In the genomic region with DNA sequence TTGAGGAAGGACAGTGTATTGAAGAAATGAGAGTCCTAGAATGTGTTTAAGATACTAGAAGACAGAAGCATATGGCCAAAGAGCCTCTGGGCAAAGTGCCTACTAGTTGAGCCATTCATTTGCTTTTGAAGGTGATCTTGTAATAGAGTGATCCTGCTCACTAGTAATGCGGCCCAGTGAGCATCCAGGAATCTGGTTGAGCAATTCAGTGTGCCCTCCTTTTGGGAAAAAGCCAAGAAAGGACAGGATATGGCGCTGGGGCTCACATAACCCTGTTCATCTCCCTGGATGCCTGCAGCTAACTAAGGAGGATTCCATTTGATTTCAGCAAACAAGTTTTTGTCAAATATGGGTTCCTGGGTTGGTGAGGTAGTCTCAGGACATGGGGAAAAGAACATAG, we compare ENCODE assay signal across 1 cellular context.
TF ChIP-seq lines count a peak whose summit lies in the region.

No MANE protein-coding gene starts in this region.

TF ChIP-seq in IMR-90, 13 proteins besides CTCF, POLR2A, EP300 and RAD21:
- TF ChIP-seq FOS (IDR thresholded peaks at IDR 0.05; ENCODE audit: low read depth, low read length) (no peak), CHD1 (IDR thresholded peaks at IDR 0.05; ENCODE audit: low read depth, low read length) (no peak), SMC3 (IDR thresholded peaks at IDR 0.05; ENCODE audit: low read depth, low read length) (no peak), BHLHE40 (IDR thresholded peaks at IDR 0.05; ENCODE audit: low read depth, low read length) (no peak), MAZ (IDR thresholded peaks at IDR 0.05; ENCODE audit: borderline replicate concordance, low read depth, low read length) (peak; percentile 36; the same call in 1 of the 2 replicates), RCOR1 (IDR thresholded peaks at IDR 0.05; ENCODE audit: insufficient replicate concordance, low read length) (peak; percentile 44), NFE2L2 (IDR thresholded peaks at IDR 0.05; ENCODE audit: low read depth, low read length) (no peak), CEBPB (IDR thresholded peaks at IDR 0.05; ENCODE audit: low read depth, low read length) (peak; percentile 88), MAFK (IDR thresholded peaks at IDR 0.05; ENCODE audit: low read depth, low read length) (no peak), MXI1 (IDR thresholded peaks at IDR 0.05; ENCODE audit: borderline replicate concordance, low read depth, low read length) (no peak), RFX5 (IDR thresholded peaks at IDR 0.05; ENCODE audit: low read depth, low read length) (no peak)
- TF ChIP-seq, protein P1, sequence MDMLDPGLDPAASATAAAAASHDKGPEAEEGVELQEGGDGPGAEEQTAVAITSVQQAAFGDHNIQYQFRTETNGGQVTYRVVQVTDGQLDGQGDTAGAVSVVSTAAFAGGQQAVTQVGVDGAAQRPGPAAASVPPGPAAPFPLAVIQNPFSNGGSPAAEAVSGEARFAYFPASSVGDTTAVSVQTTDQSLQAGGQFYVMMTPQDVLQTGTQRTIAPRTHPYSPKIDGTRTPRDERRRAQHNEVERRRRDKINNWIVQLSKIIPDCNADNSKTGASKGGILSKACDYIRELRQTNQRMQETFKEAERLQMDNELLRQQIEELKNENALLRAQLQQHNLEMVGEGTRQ (IDR thresholded peaks at IDR 0.05; ENCODE audit: low read depth, low read length) = no peak
- TF ChIP-seq, protein P2, sequence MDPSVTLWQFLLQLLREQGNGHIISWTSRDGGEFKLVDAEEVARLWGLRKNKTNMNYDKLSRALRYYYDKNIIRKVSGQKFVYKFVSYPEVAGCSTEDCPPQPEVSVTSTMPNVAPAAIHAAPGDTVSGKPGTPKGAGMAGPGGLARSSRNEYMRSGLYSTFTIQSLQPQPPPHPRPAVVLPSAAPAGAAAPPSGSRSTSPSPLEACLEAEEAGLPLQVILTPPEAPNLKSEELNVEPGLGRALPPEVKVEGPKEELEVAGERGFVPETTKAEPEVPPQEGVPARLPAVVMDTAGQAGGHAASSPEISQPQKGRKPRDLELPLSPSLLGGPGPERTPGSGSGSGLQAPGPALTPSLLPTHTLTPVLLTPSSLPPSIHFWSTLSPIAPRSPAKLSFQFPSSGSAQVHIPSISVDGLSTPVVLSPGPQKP (IDR thresholded peaks at IDR 0.05; ENCODE audit: borderline replicate concordance, low read depth, low read length) = no peak
